8 cellular contexts compared by ENCODE assay signal in the genomic region with DNA sequence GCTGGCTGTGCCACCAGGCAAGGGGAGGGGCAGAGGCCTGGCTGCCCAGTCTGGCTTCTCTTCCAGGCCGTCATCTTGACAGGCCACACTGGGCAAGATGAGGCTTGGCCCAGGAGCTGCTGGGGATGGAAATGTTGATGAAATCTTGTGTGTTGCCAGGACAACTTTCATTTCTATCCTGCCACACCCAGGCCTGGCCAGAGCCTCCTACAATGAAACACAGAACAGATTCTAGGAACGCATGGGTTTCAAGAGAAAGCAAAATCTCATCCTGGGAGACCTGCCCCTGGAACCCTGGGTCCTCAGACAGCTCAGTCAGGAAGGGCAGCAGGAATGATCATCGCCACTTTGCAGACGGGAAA. TPM values are rescaled to one million over a fixed set of nuclear protein-coding genes. Genes with fewer than 3 reads are reported as not detected.
A peak's percentile ranks its signal among the peaks of the same experiment; 100 is the strongest.
DNase-seq lines count a peak whose midpoint lies in the region; ATAC-seq and TF ChIP-seq lines count a peak whose summit lies in the region.

No MANE protein-coding gene starts in this region.

- intact Hi-C loops in Calu3 (cut with micrococcal nuclease; ENCODE audit: unreplicated experiment) (no loop called here), natural killer cell (cut with micrococcal nuclease) (no loop called here)

- CTCF ChIA-PET in Calu3 (lab: Charles Lee) = interaction anchor here (0.6 to 4.3 kb wide), 9 partner anchors 11 to 48 kb away, joined by 3 to 96 read pairs (median 26); a partner anchor contains a TSS

- peak overlapping the region; percentile 37 for H3K4me3 ChIP-seq in RWPE2 (ENCODE audit: severe bottlenecking)

- H3K27ac Mint-ChIP-seq in Calu3 (ENCODE audit: unreplicated experiment) (peak overlapping the region; percentile 96), natural killer cell (peak overlapping the region; percentile 90 to 94)

- no peaks in the 10 kb centered on the region for H3K27me3 ChIP-seq in RWPE2 (ENCODE audit: insufficient read depth, poor library complexity, severe bottlenecking)

- H3K9me3 Mint-ChIP-seq in Calu3 (ENCODE audit: low read depth, unreplicated experiment) (no peaks in the 10 kb centered on the region), natural killer cell (no peaks in the 10 kb centered on the region)

- H3K4me1 Mint-ChIP-seq in Calu3 (ENCODE audit: low read depth, unreplicated experiment) (peaks cover 56% of the 10 kb centered on the region), natural killer cell (peaks cover 22 to 41% of the 10 kb centered on the region in 2 donors)

- no TSS peak for BruUV-seq in Calu3 (replicated peaks; lab: Mats Ljungman, UMichigan)

- DNase-seq in Calu3 (peak; percentile 84), RWPE2 (ENCODE audit: low spot score) (peak; percentile 95), epithelial cell of prostate (ENCODE audit: low read depth, low spot score) (peak; percentile 91), natural killer cell (no peak), T-helper 9 cell (no peak)
- no peak for DNase-seq in activated CD4-positive, alpha-beta T cell treated with anti-CD3 and anti-CD28 coated beads for 4 hours
- DNase-seq in activated CD4-positive, alpha-beta T cell treated with anti-CD3 and anti-CD28 coated beads, Interleukin-2, amount 50 U/mL, for 1 hour = no peak

- peak overlapping the region; percentile 98 for H3K27ac ChIP-seq in RWPE2 (ENCODE audit: poor library complexity, severe bottlenecking)
- peak overlapping the region; percentile 100 for H3K27ac ChIP-seq in epithelial cell of prostate

- no peaks in the 10 kb centered on the region for H3K27me3 Mint-ChIP-seq in Calu3 (ENCODE audit: unreplicated experiment)
- H3K27me3 Mint-ChIP-seq in natural killer cell (ENCODE audit: low read depth in 2 of 2) = no peaks in the 10 kb centered on the region

- H3K36me3 ChIP-seq in RWPE2 (ENCODE audit: low read depth) = no peaks in the 10 kb centered on the region

- H3K36me3 Mint-ChIP-seq in Calu3 (ENCODE audit: insufficient read depth, unreplicated experiment) (peaks cover 49% of the 10 kb centered on the region), natural killer cell (no peaks in the 10 kb centered on the region)

- TF ChIP-seq CTCF in Calu3 (IDR thresholded peaks at IDR 0.05; ENCODE audit: unreplicated experiment) (no peak), RWPE2 (IDR thresholded peaks at IDR 0.05; ENCODE audit: poor library complexity, severe bottlenecking) (no peak), natural killer cell (IDR thresholded peaks at IDR 0.05) (no peak)

- H3K4me1 ChIP-seq in RWPE2 (ENCODE audit: insufficient read depth, poor library complexity, severe bottlenecking) = peaks cover 20% of the 10 kb centered on the region

- H3K4me3 Mint-ChIP-seq in Calu3 (ENCODE audit: low read depth, unreplicated experiment) = peak overlapping the region; percentile 63
- H3K4me3 Mint-ChIP-seq in natural killer cell = peak overlapping the region; percentile 78

- H3K9me3 ChIP-seq in RWPE2 (ENCODE audit: severe bottlenecking) = no peaks in the 10 kb centered on the region

- peak; percentile 71 for ATAC-seq in RWPE2 (ENCODE audit: low read depth)
- no peak for ATAC-seq in natural killer cell
- no peak for ATAC-seq in HG02759 (IDR thresholded peaks at IDR 0.05; ENCODE audit: unreplicated experiment)

RNA-seq across cellular contexts. Expression of a gene that starts 9.3 kb away (rescaled TPM):
- 16.3 and 17.1 TPM in 2 replicates for total RNA-seq in Calu3 (2022)
- 1 to 10 TPM; 4.1 to 5.3 (median 4.5) TPM for total RNA-seq in natural killer cell

RNA-seq across cellular contexts. Expression of a gene that starts 22.7 kb away (rescaled TPM):
- total RNA-seq in Calu3 (2022) (57.2 and 64.7 TPM in 2 replicates), natural killer cell (10 to 100 TPM; 64.9 to 80.7 (median 79.8) TPM)

RNA-seq across cellular contexts. Expression of a gene that starts 35.5 kb away (rescaled TPM):
- total RNA-seq in Calu3 (2022) = 21.8 and 23.2 TPM in 2 replicates
- total RNA-seq in natural killer cell = 10 to 100 TPM; 12.0 to 15.9 (median 14.2) TPM

RNA-seq across cellular contexts. Expression of a gene that starts 38.6 kb away (rescaled TPM):
- 34.4 and 64.3 TPM in 2 replicates for total RNA-seq in Calu3 (2022)
- 1 to 10 TPM; 2.5 to 2.9 (median 2.5) TPM for total RNA-seq in natural killer cell

RNA-seq across cellular contexts. Expression of a gene that starts 50.7 kb away (rescaled TPM):
- total RNA-seq in Calu3 (2022) = 8.5 and 9.6 TPM in 2 replicates
- total RNA-seq in natural killer cell = 100 to 1,000 TPM; 741 to 836 (median 752) TPM

Comparison
In these comparisons a context has a peak if more than half of its experiments do, and no peak if none do; other contexts are left out.
1. DNase-seq: peak in Calu3 (single experiment), RWPE2 (single experiment) and epithelial cell of prostate (single experiment); none in natural killer cell (single experiment), T-helper 9 cell (single experiment), activated CD4-positive, alpha-beta T cell treated with anti-CD3 and anti-CD28 coated beads for 4 hours (0 of 2) and activated CD4-positive, alpha-beta T cell treated with anti-CD3 and anti-CD28 coated beads, Interleukin-2, amount 50 U/mL, for 1 hour (single experiment).